Comparison of ENCODE assay signal across 19 cellular contexts in the genomic region with DNA sequence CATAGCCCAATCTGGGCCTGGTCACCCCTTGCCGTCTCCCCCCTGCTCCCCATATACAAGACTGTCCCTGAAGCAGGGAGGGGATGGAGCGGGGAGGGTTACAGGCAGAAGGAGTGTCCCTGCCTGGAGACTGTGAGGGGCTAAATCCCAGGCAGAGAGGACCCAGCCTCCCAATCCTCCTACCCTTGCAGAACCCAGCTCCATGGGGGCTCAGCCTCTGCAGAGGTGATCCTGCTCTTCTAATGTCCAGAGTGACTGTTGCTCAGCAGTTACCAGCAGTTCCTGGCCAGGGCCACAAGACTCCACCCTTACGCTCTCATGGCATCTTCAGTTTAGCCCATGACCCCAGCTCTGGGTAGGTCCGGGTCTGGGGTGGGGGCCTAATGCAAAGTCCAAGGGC. TPM values are rescaled to one million over a fixed set of nuclear protein-coding genes. Genes with fewer than 3 reads are reported as not detected.
DNase-seq lines count a peak whose midpoint lies in the region; ATAC-seq, FAIRE-seq and TF ChIP-seq lines count a peak whose summit lies in the region.
"Had no signal": no experiment of that assay in that cellular context is flagged by ENCODE, and none has a peak within 500 bp of the region (broad histone marks: within the 10 kb centered on the region; RNA-seq: fewer than 3 reads in every experiment).

No MANE protein-coding gene starts in this region.

- H2AFZ ChIP-seq in Loucy (ENCODE audit: low read length) (no peak overlapping the region), GM12878 (ENCODE audit: control insufficient read depth, low read depth, low read length) (no peak overlapping the region)

- H3K4me3 Mint-ChIP-seq in activated naive CD4-positive, alpha-beta T cell treated with anti-CD3 and anti-CD28 coated beads, Interleukin-2, amount 50 U/mL, for 24 hours = no peak overlapping the region
- no peak overlapping the region for H3K4me3 Mint-ChIP-seq in stimulated activated effector memory CD8-positive, alpha-beta T cell treated with anti-CD3 and anti-CD28 coated beads, Interleukin-12 subunit alpha, Interleukin-12 subunit beta, amount 100 ng/mL, for 72 hours

- peak overlapping the region; percentile 49 for H3K4me2 ChIP-seq in Loucy (ENCODE audit: low read depth, low read length, poor library complexity, severe bottlenecking)
- H3K4me2 ChIP-seq in GM12878 (ENCODE audit: control insufficient read depth, insufficient read depth) = no peak overlapping the region

- in situ Hi-C loops in GM12878 (cut with MboI) (no loop called here), KBM-7 (cut with MboI; ENCODE audit: low pct_unique_long_range_greater_than_20kb, low sequenced_read_pairs) (no loop called here)

- H4K20me1 ChIP-seq in Loucy (ENCODE audit: insufficient read depth, low read length, poor library complexity, severe bottlenecking) = no peaks in the 10 kb centered on the region
- no peaks in the 10 kb centered on the region for H4K20me1 ChIP-seq in GM12878 (ENCODE audit: control insufficient read depth, insufficient read depth)

- no peak overlapping the region for H3K4me3 ChIP-seq in Loucy (ENCODE audit: low read length, poor library complexity, severe bottlenecking)
- H3K4me3 ChIP-seq in GM12878 = no peak overlapping the region
- H3K4me3 ChIP-seq: lower lobe of right lung, MG63, tibial nerve had no signal

- FAIRE-seq in GM12878 (lab: Jason Lieb, UNC) = no peak
- FAIRE-seq: bronchial epithelial cell had no signal

- POLR2A ChIA-PET in GM12878 (lab: Charles Lee) = no interaction called here

- BruUV-seq in GM12878 (replicated peaks; lab: Mats Ljungman, UMichigan) = no TSS peak

- H3K9me3 ChIP-seq in Loucy (ENCODE audit: insufficient read depth, low read depth, low read length) (no peaks in the 10 kb centered on the region), GM12878 (replicated peaks; ENCODE audit: control insufficient read depth, insufficient read depth, low read length) (no peaks in the 10 kb centered on the region)
- H3K9me3 ChIP-seq: lower lobe of right lung, MG63, tibial nerve had no signal

- CTCF ChIA-PET in GM12878 (lab: Yijun Ruan, JAX) = interaction anchor here (1.6 kb wide), 1 partner anchor 80 kb away, joined by 3 read pairs; no protein-coding TSS in a partner anchor

- TF ChIP-seq CTCF in Loucy (conservative IDR thresholded peaks at IDR 0.05; ENCODE audit: low read length) (no peak), GM12878 (IDR thresholded peaks at IDR 0.05 in 2 of 3, conservative IDR thresholded peaks at IDR 0.05 in 1 of 3; ENCODE audit: control insufficient read depth in 2 of 3, extremely low read depth in 1 of 3, insufficient read depth in 1 of 3, low read depth in 3 of 3, low read length in 3 of 3) (no peak)

- no peaks in the 10 kb centered on the region for H3K27me3 Mint-ChIP-seq in activated naive CD4-positive, alpha-beta T cell treated with anti-CD3 and anti-CD28 coated beads, Interleukin-2, amount 50 U/mL, for 24 hours

- peak overlapping the region; percentile 91 for H3K27ac Mint-ChIP-seq in activated naive CD4-positive, alpha-beta T cell treated with anti-CD3 and anti-CD28 coated beads, Interleukin-2, amount 50 U/mL, for 24 hours
- H3K27ac Mint-ChIP-seq in stimulated activated effector memory CD8-positive, alpha-beta T cell treated with anti-CD3 and anti-CD28 coated beads, Interleukin-12 subunit alpha, Interleukin-12 subunit beta, amount 100 ng/mL, for 72 hours = peak overlapping the region; percentile 90

- RAD21 ChIA-PET in GM12878 (lab: Charles Lee; ENCODE audit: unreplicated experiment) = no interaction called here

- ATAC-seq in GM12878 = no peak
- no peak for ATAC-seq in stimulated activated effector memory CD8-positive, alpha-beta T cell treated with anti-CD3 and anti-CD28 coated beads, Interleukin-12 subunit alpha, Interleukin-12 subunit beta, amount 100 ng/mL, for 72 hours
- no peak for ATAC-seq in sciatic nerve
- ATAC-seq: lower lobe of right lung, SK-N-SH treated with all-trans-retinoic acid at 6 μM for 48 hours had no signal

- H3K27me3 ChIP-seq in Loucy (ENCODE audit: insufficient read depth, low read length, poor library complexity, severe bottlenecking) (no peaks in the 10 kb centered on the region), GM12878 (replicated peaks in 1 of 2; ENCODE audit: control insufficient read depth in 2 of 2, insufficient read depth in 2 of 2, low read length in 1 of 2) (no peaks in the 10 kb centered on the region)
- H3K27me3 ChIP-seq: MG63, tibial nerve had no signal

- DNase-seq in activated naive CD4-positive, alpha-beta T cell treated with Interleukin-2 at 50 U/mL for 16 hours = no peak
- DNase-seq in GM12878 (ENCODE audit: low read depth, low spot score) = no peak
- no peak for DNase-seq in stimulated activated effector memory CD8-positive, alpha-beta T cell treated with anti-CD3 and anti-CD28 coated beads, Interleukin-12 subunit alpha, Interleukin-12 subunit beta, amount 100 ng/mL, for 72 hours (ENCODE audit: low spot score in 2 of 2)
- no peak for DNase-seq in sciatic nerve (ENCODE audit: low spot score)
- DNase-seq in KBM-7 = no peak
- no peak for DNase-seq in middle frontal gyrus (ENCODE audit: extremely low spot score, low spot score)
- DNase-seq: dermis blood vessel endothelial cell; DMS79 treated with DMSO at 0.1 percent for 48 hours; IMR-90; lower lobe of right lung; MG63; NCI-H1417 treated with DMSO at 0.1 percent for 48 hours; NCI-H524 treated with DMSO at 0.1 percent for 48 hours; stimulated activated naive CD4-positive, alpha-beta T cell had no signal

- no peak for TF ChIP-seq POLR2A in GM12878 (IDR thresholded peaks at IDR 0.05; ENCODE audit: low read depth, low read length)

- H3K79me2 ChIP-seq in Loucy (ENCODE audit: insufficient read depth, low read length) = no peaks in the 10 kb centered on the region
- no peaks in the 10 kb centered on the region for H3K79me2 ChIP-seq in GM12878 (ENCODE audit: control insufficient read depth, insufficient read depth, low read length)

- intact Hi-C loops in GM12878 (cut with micrococcal nuclease; ENCODE audit: unreplicated experiment) = no loop called here
- intact Hi-C loops in sciatic nerve (cut with DNase I) = no loop called here

- H3K4me1 Mint-ChIP-seq in activated naive CD4-positive, alpha-beta T cell treated with anti-CD3 and anti-CD28 coated beads, Interleukin-2, amount 50 U/mL, for 24 hours = peaks cover 48% of the 10 kb centered on the region
- H3K4me1 Mint-ChIP-seq in stimulated activated effector memory CD8-positive, alpha-beta T cell treated with anti-CD3 and anti-CD28 coated beads, Interleukin-12 subunit alpha, Interleukin-12 subunit beta, amount 100 ng/mL, for 72 hours = peaks cover 66% of the 10 kb centered on the region

- no peaks in the 10 kb centered on the region; the same call in 1 of the 2 replicates for H3F3A ChIP-seq in Loucy (ENCODE audit: low read depth)

- H3K36me3 ChIP-seq in Loucy (ENCODE audit: insufficient read depth, low read length) (peaks cover 33% of the 10 kb centered on the region; the same call in 1 of the 2 replicates), GM12878 (ENCODE audit: control insufficient read depth in 2 of 2, insufficient read depth in 2 of 2, low read length in 1 of 2) (peaks cover 56 to 59% of the 10 kb centered on the region in 2 experiments)

- SMC1A ChIA-PET in GM12878 (lab: Charles Lee; ENCODE audit: uncharacterized antibody, unreplicated experiment) = interaction anchor here (1.9 kb wide), 1 partner anchor 137 kb away, joined by 5 read pairs; no protein-coding TSS in a partner anchor

- H3K36me3 Mint-ChIP-seq in activated naive CD4-positive, alpha-beta T cell treated with anti-CD3 and anti-CD28 coated beads, Interleukin-2, amount 50 U/mL, for 24 hours = peaks cover 16% of the 10 kb centered on the region
- peaks cover 82% of the 10 kb centered on the region for H3K36me3 Mint-ChIP-seq in stimulated activated effector memory CD8-positive, alpha-beta T cell treated with anti-CD3 and anti-CD28 coated beads, Interleukin-12 subunit alpha, Interleukin-12 subunit beta, amount 100 ng/mL, for 72 hours

- H3K9me3 Mint-ChIP-seq in activated naive CD4-positive, alpha-beta T cell treated with anti-CD3 and anti-CD28 coated beads, Interleukin-2, amount 50 U/mL, for 24 hours = no peaks in the 10 kb centered on the region
- H3K9me3 Mint-ChIP-seq in stimulated activated effector memory CD8-positive, alpha-beta T cell treated with anti-CD3 and anti-CD28 coated beads, Interleukin-12 subunit alpha, Interleukin-12 subunit beta, amount 100 ng/mL, for 72 hours = no peaks in the 10 kb centered on the region

- H3K27ac ChIP-seq in GM12878 (ENCODE audit: control insufficient read depth, insufficient read depth) = peak overlapping the region; percentile 62; the same call in 1 of the 2 replicates
- H3K27ac ChIP-seq: lower lobe of right lung, tibial nerve had no signal

- peaks cover 57% of the 10 kb centered on the region for H3K4me1 ChIP-seq in Loucy (ENCODE audit: insufficient read depth, low read length, poor library complexity, severe bottlenecking)
- peaks cover 54% of the 10 kb centered on the region for H3K4me1 ChIP-seq in GM12878 (ENCODE audit: control insufficient read depth, insufficient read depth, low read length)
- H3K4me1 ChIP-seq: lower lobe of right lung, tibial nerve had no signal

- 100% methylated on average over 3 of the region's 4 CpGs for WGBS in GM12878 (ENCODE audit: insufficient coverage, insufficient replicate concordance, low lambda C conversion rate, missing lambda C conversion rate)

- TF ChIP-seq EP300 in GM12878 (IDR thresholded peaks at IDR 0.05; ENCODE audit: borderline replicate concordance in 1 of 2, control insufficient read depth in 1 of 2, low read depth in 2 of 2, low read length in 2 of 2) = no peak

- no peak for TF ChIP-seq RAD21 in GM12878 (IDR thresholded peaks at IDR 0.05; ENCODE audit: insufficient read depth, low read depth, low read length)

- H3K9ac ChIP-seq in Loucy (ENCODE audit: low read depth, low read length, poor library complexity, severe bottlenecking) (peak overlapping the region; percentile 42), GM12878 (ENCODE audit: control insufficient read depth, insufficient read depth, low read length) (peak overlapping the region; percentile 30; the same call in 1 of the 2 replicates)

- H3K9me2 ChIP-seq in Loucy (replicated peaks; ENCODE audit: low read depth, low read length) = no peaks in the 10 kb centered on the region

RNA-seq across cellular contexts. Expression of a gene that starts 58.1 kb away (rescaled TPM):
- total RNA-seq in GM12878 (2013; cell fraction: nucleolus; rRNA removed) = 37.3 and 39.2 TPM in 2 replicates
- 35.5 and 41.7 TPM in 2 replicates for total RNA-seq in GM12878 (2014; rRNA removed)
- total RNA-seq in GM12878 (2014; rRNA removed; fragmentation: Illumina TruSeq; extraction: Trizol) = 22.9 and 24.0 TPM in 2 replicates
- 26.9 and 29.7 TPM in 2 replicates for total RNA-seq in GM12878 (2021)
- polyA plus RNA-seq in GM12878 (2011; ENCODE audit: low read depth) = 12.5 TPM
- polyA plus RNA-seq in GM12878 (2011; rRNA removed) = 49.9 and 90.9 TPM in 2 replicates
- 20.4 and 23.6 TPM in 2 replicates for polyA plus RNA-seq in GM12878 (2011; cell fraction: cytosol; rRNA removed)
- 29.8 and 34.9 TPM in 2 replicates for polyA plus RNA-seq in GM12878 (2011; cell fraction: nucleus; rRNA removed)
- polyA plus RNA-seq in GM12878 (2012) = 37.0 and 43.2 TPM in 2 replicates
- polyA plus RNA-seq in GM12878 (2014; fragmentation: Illumina TruSeq; extraction: Trizol) = 20.7 and 21.4 TPM in 2 replicates
- polyA plus RNA-seq in GM12878 (2014; fragmentation: Nextera tagmentation; extraction: Ambion mirVana) = 10 to 100 TPM; 21.4 to 40.3 TPM
- 42.8 and 49.3 TPM in 2 replicates for polyA plus RNA-seq in GM12878 (2014; rRNA removed)
- polyA plus RNA-seq in GM12878 (2016; fragmentation: Nextera tagmentation; extraction: Ambion mirVana) = 10 to 100 TPM; 58.8 to 63.3 TPM
- polyA minus RNA-seq in GM12878 (2011; rRNA and poly(A)+ RNA removed) = 5.3 and 7.0 TPM in 2 replicates
- 4.8 and 6.5 TPM in 2 replicates for polyA minus RNA-seq in GM12878 (2011; cell fraction: cytosol; rRNA and poly(A)+ RNA removed)
- polyA minus RNA-seq in GM12878 (2011; cell fraction: nucleus; rRNA and poly(A)+ RNA removed) = 12.6 and 22.5 TPM in 2 replicates
- 38.2 TPM for total RNA-seq in sciatic nerve

RNA-seq across cellular contexts. Expression of a gene that starts 58.2 kb away (rescaled TPM):
- 58.0 and 61.0 TPM in 2 replicates for total RNA-seq in GM12878 (2013; cell fraction: nucleolus; rRNA removed)
- total RNA-seq in GM12878 (2014; rRNA removed) (34.6 and 34.8 TPM in 2 replicates), GM12878 (2014; rRNA removed; fragmentation: Illumina TruSeq; extraction: Trizol) (27.9 and 28.0 TPM in 2 replicates), GM12878 (2021) (25.5 and 25.8 TPM in 2 replicates), sciatic nerve (43.6 TPM)
- polyA plus RNA-seq in GM12878 (2011; ENCODE audit: low read depth) = 15.3 TPM
- polyA plus RNA-seq in GM12878 (2011; rRNA removed) (60.3 and 77.1 TPM in 2 replicates), GM12878 (2014; fragmentation: Illumina TruSeq; extraction: Trizol) (34.8 and 42.4 TPM in 2 replicates), GM12878 (2014; fragmentation: Nextera tagmentation; extraction: Ambion mirVana) (10 to 100 TPM; 40.8 to 59.5 TPM), GM12878 (2014; rRNA removed) (33.1 TPM in 2 replicates), GM12878 (2016; fragmentation: Nextera tagmentation; extraction: Ambion mirVana) (10 to 100 TPM; 68.1 to 76.3 TPM)
- 22.9 and 32.3 TPM in 2 replicates for polyA plus RNA-seq in GM12878 (2011; cell fraction: cytosol; rRNA removed)
- 38.9 and 45.6 TPM in 2 replicates for polyA plus RNA-seq in GM12878 (2011; cell fraction: nucleus; rRNA removed)
- polyA plus RNA-seq in GM12878 (2012) = 23.9 and 26.4 TPM in 2 replicates
- 13.5 and 14.5 TPM in 2 replicates for polyA minus RNA-seq in GM12878 (2011; rRNA and poly(A)+ RNA removed)
- 4.0 and 7.1 TPM in 2 replicates for polyA minus RNA-seq in GM12878 (2011; cell fraction: cytosol; rRNA and poly(A)+ RNA removed)
- polyA minus RNA-seq in GM12878 (2011; cell fraction: nucleus; rRNA and poly(A)+ RNA removed) = 16.3 and 22.8 TPM in 2 replicates
